Comparison of ENCODE assay signal across 11 cellular contexts in the genomic region with DNA sequence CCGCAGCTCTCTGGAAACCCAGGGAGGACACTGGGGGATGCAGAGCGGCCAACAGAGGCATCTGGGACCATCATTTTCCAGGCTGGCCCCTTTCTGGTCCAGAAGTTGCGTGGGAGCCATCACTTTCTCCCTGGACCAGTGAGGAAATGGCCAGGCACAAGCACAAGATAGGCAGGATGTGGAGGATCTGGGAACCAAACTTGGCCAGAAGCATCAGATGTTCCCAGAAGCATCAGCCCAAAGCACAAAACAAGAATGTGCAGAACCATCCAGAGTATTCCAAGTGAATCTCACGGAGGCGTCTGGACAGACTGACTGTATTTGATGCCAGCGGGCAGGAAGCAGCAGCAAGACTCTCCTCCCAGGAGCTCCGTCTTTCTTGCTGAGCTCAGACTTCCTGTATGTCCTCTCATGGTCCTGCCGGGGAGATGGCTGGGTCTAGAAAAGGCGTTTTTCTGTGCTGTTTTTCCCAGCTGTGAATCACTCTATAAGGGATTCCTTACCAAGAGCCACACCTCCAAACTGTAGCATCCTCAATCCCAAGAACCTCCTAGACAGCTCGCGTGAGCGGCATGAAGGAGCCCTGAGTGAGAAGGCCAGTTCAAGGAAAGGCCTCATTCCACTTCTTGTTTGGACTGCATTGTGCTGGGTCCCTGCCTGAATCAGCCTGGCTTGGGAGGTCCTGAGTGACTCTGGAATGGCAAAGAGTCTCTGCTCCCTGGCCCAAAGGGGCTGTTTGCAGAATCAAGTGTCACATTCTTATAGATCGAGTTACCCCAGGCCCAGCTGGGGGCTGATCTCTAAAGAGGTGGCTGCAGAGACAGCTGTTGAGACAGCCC. TPM values are rescaled to one million over a fixed set of nuclear protein-coding genes. Genes with fewer than 3 reads are reported as not detected.
DNase-seq lines count a peak whose midpoint lies in the region; ATAC-seq and TF ChIP-seq lines count a peak whose summit lies in the region.
"Had no signal": no experiment of that assay in that cellular context is flagged by ENCODE, and none has a peak within 500 bp of the region (broad histone marks: within the 10 kb centered on the region; RNA-seq: fewer than 3 reads in every experiment).

No MANE protein-coding gene starts in this region.

- H2AFZ ChIP-seq in osteoblast (ENCODE audit: low read length), result peak overlapping the region; percentile 52

- POLR2A ChIA-PET in WTC11 (lab: Charles Lee), result interaction anchor here (0.8 to 1.3 kb wide), 2 partner anchors 20 to 66 kb away, joined by 3 to 4 read pairs; a partner anchor contains a TSS

- no peaks in the 10 kb centered on the region for H3K27me3 Mint-ChIP-seq in WTC11 (ENCODE audit: low read depth)
- H3K27me3 Mint-ChIP-seq: effector memory CD8-positive, alpha-beta T cell had no signal

- H3K79me2 ChIP-seq in osteoblast (ENCODE audit: insufficient read depth, low read length), result peaks cover 10% of the 10 kb centered on the region

- H3K4me1 ChIP-seq in osteoblast (ENCODE audit: insufficient read depth, low read length), result peaks cover 33% of the 10 kb centered on the region

- peak overlapping the region; percentile 63; the same call in 1 of the 2 replicates for H3K27ac Mint-ChIP-seq in WTC11

- CTCF ChIA-PET in WTC11 (lab: Charles Lee), result interaction anchor here (0.6 to 3.0 kb wide), 4 partner anchors 21 to 55 kb away, joined by 3 to 20 read pairs (median 7); no protein-coding TSS in a partner anchor

- H3K9me3 Mint-ChIP-seq in WTC11, result no peaks in the 10 kb centered on the region
- H3K9me3 Mint-ChIP-seq: effector memory CD8-positive, alpha-beta T cell had no signal

- H3K4me3 Mint-ChIP-seq in WTC11, result no peak overlapping the region

- peak overlapping the region; percentile 10 for H3K4me2 ChIP-seq in osteoblast (ENCODE audit: insufficient read depth, low read length)

- peak overlapping the region; percentile 86 for H3K27ac ChIP-seq in osteoblast (ENCODE audit: low read depth, low read length)

- DNase-seq in AG20443 (ENCODE audit: low spot score) (peak; percentile 87), WTC11 (ENCODE audit: low spot score) (peak; percentile 33), foreskin fibroblast (peak; percentile 89 to 90), osteoblast (ENCODE audit: insufficient read length, low spot score, missing footprints) (peak; percentile 96), inferior parietal cortex (ENCODE audit: extremely low spot score) (no peak), putamen (ENCODE audit: low spot score) (no peak), H4 (ENCODE audit: low spot score) (no peak)
- DNase-seq: activated CD4-positive, alpha-beta T cell treated with anti-CD3 and anti-CD28 coated beads, Interleukin-2, amount 50 U/mL, for 4 hours; effector memory CD8-positive, alpha-beta T cell had no signal

- H3K4me3 ChIP-seq in foreskin fibroblast (ENCODE audit: low read depth in 1 of 2, low read length in 2 of 2), result no peak overlapping the region
- H3K4me3 ChIP-seq in osteoblast (ENCODE audit: insufficient read depth, low read length), result no peak overlapping the region
- H3K4me3 ChIP-seq: lung had no signal

- peaks cover 4% of the 10 kb centered on the region for H3K36me3 Mint-ChIP-seq in WTC11

- no peaks in the 10 kb centered on the region for H3K9me3 ChIP-seq in osteoblast (ENCODE audit: low read depth, low read length)

- no peak for TF ChIP-seq CTCF in WTC11 (IDR thresholded peaks at IDR 0.05)
- no peak for TF ChIP-seq CTCF in foreskin fibroblast (IDR thresholded peaks at IDR 0.05; ENCODE audit: low read depth, low read length)
- TF ChIP-seq CTCF in osteoblast (IDR thresholded peaks at IDR 0.05; ENCODE audit: extremely low read depth, low read depth, low read length), result no peak

- peaks cover 21% of the 10 kb centered on the region for H3K4me1 Mint-ChIP-seq in WTC11

- H3K36me3 ChIP-seq in osteoblast (ENCODE audit: insufficient read depth, low read length), result peaks cover 15% of the 10 kb centered on the region

- no peaks in the 10 kb centered on the region for H3K27me3 ChIP-seq in osteoblast (ENCODE audit: insufficient read depth, low read length)

- peak; percentile 51 for ATAC-seq in WTC11
- ATAC-seq in GM18511 (IDR thresholded peaks at IDR 0.05; ENCODE audit: unreplicated experiment), result no peak
- ATAC-seq: effector memory CD8-positive, alpha-beta T cell had no signal

- no peaks in the 10 kb centered on the region for H4K20me1 ChIP-seq in osteoblast (ENCODE audit: insufficient read depth, low read length)

TF ChIP-seq in WTC11, 78 proteins besides CTCF, POLR2A, EP300 and RAD21:
- TF ChIP-seq PRRX2 (CRISPR knock-in tag; IDR thresholded peaks at IDR 0.05), result no peak
- no peak for TF ChIP-seq ATF1 (CRISPR knock-in tag; IDR thresholded peaks at IDR 0.05)
- TF ChIP-seq, protein P1, sequence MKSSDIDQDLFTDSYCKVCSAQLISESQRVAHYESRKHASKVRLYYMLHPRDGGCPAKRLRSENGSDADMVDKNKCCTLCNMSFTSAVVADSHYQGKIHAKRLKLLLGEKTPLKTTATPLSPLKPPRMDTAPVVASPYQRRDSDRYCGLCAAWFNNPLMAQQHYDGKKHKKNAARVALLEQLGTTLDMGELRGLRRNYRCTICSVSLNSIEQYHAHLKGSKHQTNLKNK (CRISPR knock-in tag; IDR thresholded peaks at IDR 0.05), result no peak
- TF ChIP-seq, protein P2, sequence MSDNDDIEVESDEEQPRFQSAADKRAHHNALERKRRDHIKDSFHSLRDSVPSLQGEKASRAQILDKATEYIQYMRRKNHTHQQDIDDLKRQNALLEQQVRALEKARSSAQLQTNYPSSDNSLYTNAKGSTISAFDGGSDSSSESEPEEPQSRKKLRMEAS (CRISPR knock-in tag; IDR thresholded peaks at IDR 0.05), result no peak
- TF ChIP-seq, protein P3, sequence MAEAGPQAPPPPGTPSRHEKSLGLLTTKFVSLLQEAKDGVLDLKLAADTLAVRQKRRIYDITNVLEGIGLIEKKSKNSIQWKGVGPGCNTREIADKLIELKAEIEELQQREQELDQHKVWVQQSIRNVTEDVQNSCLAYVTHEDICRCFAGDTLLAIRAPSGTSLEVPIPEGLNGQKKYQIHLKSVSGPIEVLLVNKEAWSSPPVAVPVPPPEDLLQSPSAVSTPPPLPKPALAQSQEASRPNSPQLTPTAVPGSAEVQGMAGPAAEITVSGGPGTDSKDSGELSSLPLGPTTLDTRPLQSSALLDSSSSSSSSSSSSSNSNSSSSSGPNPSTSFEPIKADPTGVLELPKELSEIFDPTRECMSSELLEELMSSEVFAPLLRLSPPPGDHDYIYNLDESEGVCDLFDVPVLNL (CRISPR knock-in tag; IDR thresholded peaks at IDR 0.05; ENCODE audit: borderline replicate concordance, low read depth), result no peak
- TF ChIP-seq SP1 (CRISPR knock-in tag; conservative IDR thresholded peaks at IDR 0.05), result no peak
- TF ChIP-seq ZBTB21 (CRISPR knock-in tag; IDR thresholded peaks at IDR 0.05; ENCODE audit: borderline replicate concordance), result no peak
- TF ChIP-seq TEAD1 (CRISPR knock-in tag; IDR thresholded peaks at IDR 0.05), result no peak
- TF ChIP-seq, protein P4, sequence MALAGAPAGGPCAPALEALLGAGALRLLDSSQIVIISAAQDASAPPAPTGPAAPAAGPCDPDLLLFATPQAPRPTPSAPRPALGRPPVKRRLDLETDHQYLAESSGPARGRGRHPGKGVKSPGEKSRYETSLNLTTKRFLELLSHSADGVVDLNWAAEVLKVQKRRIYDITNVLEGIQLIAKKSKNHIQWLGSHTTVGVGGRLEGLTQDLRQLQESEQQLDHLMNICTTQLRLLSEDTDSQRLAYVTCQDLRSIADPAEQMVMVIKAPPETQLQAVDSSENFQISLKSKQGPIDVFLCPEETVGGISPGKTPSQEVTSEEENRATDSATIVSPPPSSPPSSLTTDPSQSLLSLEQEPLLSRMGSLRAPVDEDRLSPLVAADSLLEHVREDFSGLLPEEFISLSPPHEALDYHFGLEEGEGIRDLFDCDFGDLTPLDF (CRISPR knock-in tag; IDR thresholded peaks at IDR 0.05), result no peak
TF ChIP-seq in WTC11: peak in this region for 0.

RNA-seq across cellular contexts. Expression of a gene that starts 49.5 kb away (rescaled TPM):
- total RNA-seq in WTC11 (2021) (28.3 to 34.9 TPM (median 31.2 TPM) in 3 replicates), osteoblast (54.2 and 56.5 TPM in 2 replicates)
- total RNA-seq in H4 (2014; rRNA removed; shearing (Covaris generic)), result 8.6 and 13.9 TPM in 2 replicates

Comparison
In these comparisons a context has a peak if more than half of its experiments do, and no peak if none do; other contexts are left out.
1. DNase-seq: peak in AG20443 (single experiment), WTC11 (single experiment), foreskin fibroblast (2 of 2) and osteoblast (single experiment); none in inferior parietal cortex (single experiment), putamen (single experiment) and H4 (single experiment).